Comparison of ENCODE assay signal across 8 cellular contexts in the genomic region with DNA sequence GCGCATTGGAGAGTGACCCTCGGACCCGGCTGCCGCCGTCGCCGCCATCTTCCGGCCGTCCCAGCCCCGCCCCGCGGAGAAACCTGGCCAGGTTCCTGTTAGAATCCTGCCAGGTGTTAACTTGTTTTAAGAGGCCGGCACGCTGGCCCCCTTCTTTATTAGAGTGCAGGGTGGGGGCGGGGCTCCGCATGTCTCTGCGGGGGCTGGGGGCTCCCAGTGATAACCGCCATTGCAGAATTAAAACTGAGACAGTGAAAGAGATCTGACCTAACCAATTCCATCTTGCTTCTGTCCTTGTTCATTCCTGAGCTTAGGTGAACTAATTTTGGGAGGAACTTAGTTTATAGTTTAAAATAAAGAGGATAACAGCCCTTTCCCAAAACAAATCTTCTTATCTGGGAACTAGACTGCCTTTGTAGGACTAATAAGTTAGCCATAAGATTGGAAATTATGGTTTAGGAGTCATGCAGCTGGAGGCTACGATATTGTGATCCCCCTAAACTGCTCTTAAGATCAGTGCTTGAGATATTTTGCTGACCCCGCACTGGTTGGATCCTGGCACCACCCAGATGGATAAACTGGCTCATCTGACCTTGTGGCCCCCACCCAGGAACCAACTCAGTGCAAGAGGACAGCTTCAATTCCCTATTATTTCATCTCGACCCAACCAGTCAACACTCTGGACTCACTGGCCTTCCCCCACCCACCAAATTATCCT. TPM values are rescaled to one million over a fixed set of nuclear protein-coding genes. Genes with fewer than 3 reads are reported as not detected.
DNase-seq lines count a peak whose midpoint lies in the region; ATAC-seq and TF ChIP-seq lines count a peak whose summit lies in the region.

No MANE protein-coding gene starts in this region.

- peaks cover 46% of the 10 kb centered on the region for H3K4me1 Mint-ChIP-seq in CD8-positive, alpha-beta T cell (ENCODE audit: low read depth)
- H3K4me1 Mint-ChIP-seq in effector memory CD8-positive, alpha-beta T cell (ENCODE audit: low read depth in 2 of 2): peaks cover 35 to 37% of the 10 kb centered on the region in 2 donors

- H3K27ac Mint-ChIP-seq in CD8-positive, alpha-beta T cell: peak overlapping the region; percentile 80
- H3K27ac Mint-ChIP-seq in effector memory CD8-positive, alpha-beta T cell: peak overlapping the region; percentile 91 to 93

- peak overlapping the region; percentile 75 for H3K27ac ChIP-seq in CD8-positive, alpha-beta T cell (ENCODE audit: low read depth, low read length)

- intact Hi-C loops in CD8-positive, alpha-beta T cell (cut with DNase I, micrococcal nuclease): loop anchor here (2.0 to 5.0 kb wide), 5 partner anchors 34 to 328 kb away; partner anchors contain the start of genes DUSP2 (in 2 of the 2) and ARID5A (in 1 of the 2)

- H3K9ac ChIP-seq in NT2/D1 (ENCODE audit: insufficient read length, low read depth): peak overlapping the region; percentile 57

- TF ChIP-seq CTCF in CD8-positive, alpha-beta T cell (IDR thresholded peaks at IDR 0.05): no peak

- peak overlapping the region; percentile 91 for H2AFZ ChIP-seq in neuron (ENCODE audit: low read depth, low read length)

- ATAC-seq in CD8-positive, alpha-beta T cell: peak; percentile 1
- ATAC-seq in effector memory CD8-positive, alpha-beta T cell (replicated peaks): peak; percentile 0
- ATAC-seq in HG02884 (IDR thresholded peaks at IDR 0.05; ENCODE audit: unreplicated experiment): no peak

- no peaks in the 10 kb centered on the region for H3K27me3 Mint-ChIP-seq in CD8-positive, alpha-beta T cell (ENCODE audit: low read depth)
- no peaks in the 10 kb centered on the region for H3K27me3 Mint-ChIP-seq in effector memory CD8-positive, alpha-beta T cell

- H3K36me3 ChIP-seq in CD8-positive, alpha-beta T cell (ENCODE audit: insufficient read depth, low read length): no peaks in the 10 kb centered on the region
- H3K36me3 ChIP-seq in NT2/D1 (ENCODE audit: insufficient read depth, insufficient read length, low read length) (peaks cover 13% of the 10 kb centered on the region), neuron (ENCODE audit: insufficient read depth, low read length) (peaks cover 3% of the 10 kb centered on the region)

- H3K27me3 ChIP-seq in CD8-positive, alpha-beta T cell (ENCODE audit: insufficient read depth, low read length): no peaks in the 10 kb centered on the region
- H3K27me3 ChIP-seq in NT2/D1 (ENCODE audit: insufficient read depth, insufficient read length) (no peaks in the 10 kb centered on the region), neuron (ENCODE audit: insufficient read depth, low read length) (no peaks in the 10 kb centered on the region)

- H3K4me1 ChIP-seq in CD8-positive, alpha-beta T cell (ENCODE audit: insufficient read depth, low read length): peaks cover 44% of the 10 kb centered on the region
- peaks cover 6% of the 10 kb centered on the region for H3K4me1 ChIP-seq in NT2/D1 (ENCODE audit: insufficient read depth, insufficient read length)
- H3K4me1 ChIP-seq in neuron (ENCODE audit: insufficient read depth, low read length): peaks cover 31% of the 10 kb centered on the region

- no peak for DNase-seq in CD8-positive, alpha-beta T cell
- DNase-seq in NT2/D1 (ENCODE audit: low read depth, low spot score): no peak
- no peak for DNase-seq in effector memory CD8-positive, alpha-beta T cell
- DNase-seq in AML-193 (lab: John Stamatoyannopoulos, UW): no peak
- no peak for DNase-seq in ureter (ENCODE audit: low spot score)
- DNase-seq in GF-D8 (lab: John Stamatoyannopoulos, UW): no peak

- peak overlapping the region; percentile 100 for H3K4me3 Mint-ChIP-seq in CD8-positive, alpha-beta T cell
- H3K4me3 Mint-ChIP-seq in effector memory CD8-positive, alpha-beta T cell: peak overlapping the region; percentile 94 to 96

- no peaks in the 10 kb centered on the region for H3K9me3 ChIP-seq in CD8-positive, alpha-beta T cell (ENCODE audit: low read length)
- H3K9me3 ChIP-seq in NT2/D1 (ENCODE audit: insufficient read depth, low read length): no peaks in the 10 kb centered on the region
- H3K9me3 ChIP-seq in neuron (ENCODE audit: low read length): no peaks in the 10 kb centered on the region

- CTCF ChIA-PET in CD8-positive, alpha-beta T cell (lab: Charles Lee): interaction anchor here (0.8 to 1.7 kb wide), 2 partner anchors 35 to 51 kb away, joined by 3 to 4 read pairs; no protein-coding TSS in a partner anchor

- no peaks in the 10 kb centered on the region for H3K9me3 Mint-ChIP-seq in CD8-positive, alpha-beta T cell
- H3K9me3 Mint-ChIP-seq in effector memory CD8-positive, alpha-beta T cell: no peaks in the 10 kb centered on the region

- H3K4me3 ChIP-seq in CD8-positive, alpha-beta T cell (ENCODE audit: low read depth, low read length): peak overlapping the region; percentile 91
- H3K4me3 ChIP-seq in NT2/D1 (ENCODE audit: insufficient read length, low read depth) (peak overlapping the region; percentile 96), neuron (ENCODE audit: low read length) (peak overlapping the region; percentile 98)

- POLR2A ChIA-PET in CD8-positive, alpha-beta T cell (lab: Charles Lee): interaction anchor here (0.7 to 2.4 kb wide), 16 partner anchors 19 to 216 kb away, joined by 3 to 13 read pairs (median 5); partner anchors contain the start of genes ASTL, CIAO1, DUSP2 and TMEM127

- H3K36me3 Mint-ChIP-seq in CD8-positive, alpha-beta T cell: peaks cover 13% of the 10 kb centered on the region
- peaks cover 24% of the 10 kb centered on the region for H3K36me3 Mint-ChIP-seq in effector memory CD8-positive, alpha-beta T cell (ENCODE audit: insufficient read depth)

RNA-seq across cellular contexts. Expression of gene STARD7, which starts 0.5 kb away (rescaled TPM):
- total RNA-seq in CD8-positive, alpha-beta T cell: 10 to 100 TPM; 75.3 to 85.1 TPM
- 95.0 TPM for total RNA-seq in ureter

RNA-seq across cellular contexts. Expression of gene TMEM127, which starts 56.6 kb away (rescaled TPM):
- total RNA-seq in CD8-positive, alpha-beta T cell: 10 to 100 TPM; 44.7 to 49.6 TPM
- 52.6 TPM for total RNA-seq in ureter

RNA-seq across cellular contexts. Expression of gene CIAO1, which starts 56.9 kb away (rescaled TPM):
- 10 to 100 TPM; 51.9 to 58.0 TPM for total RNA-seq in CD8-positive, alpha-beta T cell
- 79.4 TPM for total RNA-seq in ureter
